Comparison of ENCODE assay signal across 8 cellular contexts in genomic region chr22:40509401-40510134, GRCh38.
DNase-seq lines count a peak whose midpoint lies in the region; ATAC-seq and TF ChIP-seq lines count a peak whose summit lies in the region.

No MANE protein-coding gene starts in this region.

- intact Hi-C loops in left ventricle myocardium inferior (cut with micrococcal nuclease), result no loop called here
- intact Hi-C loops in gastrocnemius medialis (cut with DNase I; ENCODE audit: low total_unique reads), result loop anchor here (5.0 kb wide), 2 partner anchors 128 to 143 kb away; partner anchors contain the start of gene MRTFA

- H3K4me1 ChIP-seq in adipocyte (ENCODE audit: control insufficient read depth, insufficient read depth, low read length) (peaks cover 66% of the 10 kb centered on the region), left ventricle myocardium inferior (peaks cover 86% of the 10 kb centered on the region), gastrocnemius medialis (peaks cover 56 to 59% of the 10 kb centered on the region in 2 donors)

- H3K4me3 ChIP-seq in adipocyte (ENCODE audit: low read length) (peak overlapping the region; percentile 43), left ventricle myocardium inferior (no peak overlapping the region), gastrocnemius medialis (no peak overlapping the region)

- ATAC-seq in gastrocnemius medialis (peak; percentile 32 to 45), HG03280 (IDR thresholded peaks at IDR 0.05; ENCODE audit: unreplicated experiment) (no peak)

- H3K36me3 ChIP-seq in adipocyte (ENCODE audit: control insufficient read depth, insufficient read depth, low read length, severe bottlenecking) (no peaks in the 10 kb centered on the region), left ventricle myocardium inferior (no peaks in the 10 kb centered on the region), gastrocnemius medialis (no peaks in the 10 kb centered on the region)

- peak overlapping the region; percentile 68 for H3K9ac ChIP-seq in adipocyte (ENCODE audit: low read length)

- H3K27ac ChIP-seq in left ventricle myocardium inferior (replicated peaks) (peak overlapping the region; percentile 80), gastrocnemius medialis (peak overlapping the region; percentile 68 to 78 (median 73))

- no peak for TF ChIP-seq POLR2A in gastrocnemius medialis (IDR thresholded peaks at IDR 0.05)

- DNase-seq in GDM1 (lab: John Stamatoyannopoulos, UW), result peak; percentile 14
- peak; percentile 91 for DNase-seq in adipocyte (ENCODE audit: low read depth)
- DNase-seq in left ventricle myocardium inferior, result peak; percentile 50
- peak; percentile 29 for DNase-seq in gastrocnemius medialis
- no peak for DNase-seq in NCI-H524 treated with DMSO at 0.1 percent for 48 hours (lab: John Stamatoyannopoulos, UW)
- DNase-seq in DMS79 treated with DMSO at 0.1 percent for 48 hours (lab: John Stamatoyannopoulos, UW), result no peak
- DNase-seq in DMS114 treated with DMSO at 0.1 percent for 48 hours (lab: John Stamatoyannopoulos, UW; ENCODE audit: unreplicated experiment), result no peak

- in situ Hi-C loops in gastrocnemius medialis (cut with MboI; ENCODE audit: low sequenced_read_pairs in 4 of 4), result no loop called here

- H3K27me3 ChIP-seq in adipocyte (replicated peaks; ENCODE audit: control insufficient read depth, insufficient read depth, low read length) (no peaks in the 10 kb centered on the region), left ventricle myocardium inferior (ENCODE audit: low read depth) (no peaks in the 10 kb centered on the region), gastrocnemius medialis (no peaks in the 10 kb centered on the region)

- no peak for TF ChIP-seq CTCF in left ventricle myocardium inferior (IDR thresholded peaks at IDR 0.05; ENCODE audit: borderline replicate concordance)
- no peak for TF ChIP-seq CTCF in gastrocnemius medialis (IDR thresholded peaks at IDR 0.05 in 4 of 5, conservative IDR thresholded peaks at IDR 0.05 in 1 of 5)

- H3K9me3 ChIP-seq in adipocyte (ENCODE audit: control insufficient read depth, low read length) (no peaks in the 10 kb centered on the region), left ventricle myocardium inferior (replicated peaks) (no peaks in the 10 kb centered on the region), gastrocnemius medialis (no peaks in the 10 kb centered on the region)

Comparison
In these comparisons a context has a peak if more than half of its experiments do, and no peak if none do; other contexts are left out.
1. DNase-seq: peak in GDM1 (single experiment), adipocyte (single experiment), left ventricle myocardium inferior (single experiment) and gastrocnemius medialis (2 of 2); none in NCI-H524 treated with DMSO at 0.1 percent for 48 hours (single experiment), DMS79 treated with DMSO at 0.1 percent for 48 hours (single experiment) and DMS114 treated with DMSO at 0.1 percent for 48 hours (single experiment).